In genomic region chr2:43070676-43071491, GRCh38 we compare ENCODE assay signal across 1 cellular context.
TF ChIP-seq lines count a peak whose summit lies in the region.

No MANE protein-coding gene starts in this region.

TF ChIP-seq in HepG2, 621 proteins besides CTCF, POLR2A, EP300 and RAD21 (continued from another document):
- TF ChIP-seq PAXIP1 (CRISPR knock-in tag; conservative IDR thresholded peaks at IDR 0.05) (peak; percentile 74), MBNL3 (CRISPR knock-in tag; conservative IDR thresholded peaks at IDR 0.05) (no peak), ZBTB44 (CRISPR knock-in tag; IDR thresholded peaks at IDR 0.05) (no peak), KLF16 (CRISPR knock-in tag; IDR thresholded peaks at IDR 0.05) (no peak), ZNF264 (CRISPR knock-in tag; IDR thresholded peaks at IDR 0.05) (no peak), HDAC6 (IDR thresholded peaks at IDR 0.05; ENCODE audit: low read depth, low read length) (no peak), ZNF678 (CRISPR knock-in tag; IDR thresholded peaks at IDR 0.05) (no peak), ARID2 (CRISPR knock-in tag; IDR thresholded peaks at IDR 0.05; ENCODE audit: borderline replicate concordance) (no peak), ZNF292 (CRISPR knock-in tag; IDR thresholded peaks at IDR 0.05; ENCODE audit: borderline replicate concordance, low read depth) (peak; percentile 97; the same call in 1 of the 2 replicates), TRIM24 (CRISPR knock-in tag; IDR thresholded peaks at IDR 0.05) (no peak), ZNF670 (CRISPR knock-in tag; IDR thresholded peaks at IDR 0.05; ENCODE audit: borderline replicate concordance) (no peak), MNT (IDR thresholded peaks at IDR 0.05) (no peak), TP53 (CRISPR knock-in tag; conservative IDR thresholded peaks at IDR 0.05) (no peak), TFDP2 (CRISPR knock-in tag; IDR thresholded peaks at IDR 0.05) (no peak), KLF12 (CRISPR knock-in tag; IDR thresholded peaks at IDR 0.05; ENCODE audit: borderline replicate concordance) (no peak), PAX8 (CRISPR knock-in tag; IDR thresholded peaks at IDR 0.05; ENCODE audit: borderline replicate concordance) (no peak), THAP9 (CRISPR knock-in tag; IDR thresholded peaks at IDR 0.05; ENCODE audit: borderline replicate concordance) (no peak), PREB (CRISPR knock-in tag; IDR thresholded peaks at IDR 0.05) (no peak), ZNF335 (CRISPR knock-in tag; IDR thresholded peaks at IDR 0.05) (no peak), ELF4 (CRISPR knock-in tag; IDR thresholded peaks at IDR 0.05; ENCODE audit: borderline replicate concordance) (no peak), ZNF547 (CRISPR knock-in tag; IDR thresholded peaks at IDR 0.05) (peak; percentile 64; the same call in 1 of the 2 replicates), ATF1 (CRISPR knock-in tag; IDR thresholded peaks at IDR 0.05) (no peak), NR2F2 (IDR thresholded peaks at IDR 0.05; ENCODE audit: borderline replicate concordance, low read depth) (peak; percentile 58; the same call in 1 of the 2 replicates), GATAD1 (CRISPR knock-in tag; IDR thresholded peaks at IDR 0.05) (no peak), HOXA3 (CRISPR knock-in tag; IDR thresholded peaks at IDR 0.05) (peak; percentile 62), ZNF709 (CRISPR knock-in tag; IDR thresholded peaks at IDR 0.05) (no peak), HNRNPH1 (optimal IDR thresholded peaks at IDR 0.05; ENCODE audit: low read depth, low read length) (no peak), MXI1 (IDR thresholded peaks at IDR 0.05; ENCODE audit: borderline replicate concordance, low read depth, low read length) (no peak), ZBTB39 (CRISPR knock-in tag; IDR thresholded peaks at IDR 0.05) (no peak), TEF (CRISPR knock-in tag; IDR thresholded peaks at IDR 0.05) (no peak), ZNF230 (CRISPR knock-in tag; IDR thresholded peaks at IDR 0.05) (no peak), PHF5A (CRISPR knock-in tag; IDR thresholded peaks at IDR 0.05; ENCODE audit: low read depth, unreplicated experiment) (no peak), HOXD1 (CRISPR knock-in tag; IDR thresholded peaks at IDR 0.05) (no peak), LRRFIP1 (CRISPR knock-in tag; conservative IDR thresholded peaks at IDR 0.05) (no peak), LCORL (IDR thresholded peaks at IDR 0.05) (no peak), LCORL (CRISPR knock-in tag; IDR thresholded peaks at IDR 0.05) (peak; percentile 74)
